ENCODE assay signal across 8 cellular contexts in the genomic region with DNA sequence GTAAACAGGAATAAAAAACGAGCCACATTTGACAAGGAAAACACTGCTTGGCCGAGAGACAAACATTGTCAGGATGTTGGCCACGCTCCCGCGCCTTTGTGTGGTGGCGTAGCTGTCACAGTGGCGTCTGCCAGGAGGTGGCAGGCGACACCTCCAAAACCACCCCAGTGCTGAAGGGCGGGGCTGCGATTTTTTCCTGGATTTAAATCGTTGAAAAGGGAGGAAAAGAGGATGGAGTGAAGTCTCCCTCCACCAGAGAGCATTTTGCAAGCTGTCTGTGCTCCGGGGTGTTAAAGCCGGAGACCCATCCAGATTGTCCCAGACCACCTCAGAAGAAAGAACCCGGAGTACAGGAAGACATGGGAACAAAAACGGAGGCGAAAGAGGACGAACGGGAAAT. TPM values are rescaled to one million over a fixed set of nuclear protein-coding genes. Genes with fewer than 3 reads are reported as not detected.
A peak's percentile ranks its signal among the peaks of the same experiment; 100 is the strongest.
DNase-seq lines count a peak whose midpoint lies in the region; ATAC-seq and TF ChIP-seq lines count a peak whose summit lies in the region.

No MANE protein-coding gene starts in this region.

- ATAC-seq in IMR-90 (ENCODE audit: low read depth) (peak; percentile 18), SK-N-SH treated with all-trans-retinoic acid at 6 μM for 48 hours (peak; percentile 68), GM18867 (IDR thresholded peaks at IDR 0.05; ENCODE audit: unreplicated experiment) (no peak)

- no TSS peak for BruUV-seq in IMR-90 (replicated peaks; lab: Mats Ljungman, UMichigan)

- peaks cover 29% of the 10 kb centered on the region for H4K20me1 ChIP-seq in IMR-90 (ENCODE audit: insufficient read depth, low read length)

- no peaks in the 10 kb centered on the region for H3K9me3 ChIP-seq in IMR-90 (ENCODE audit: control insufficient read depth, insufficient read depth, low read length)

- H2BK15ac ChIP-seq in IMR-90 (ENCODE audit: low read depth, low read length) = no peak overlapping the region

- peaks cover 30% of the 10 kb centered on the region for H3K36me3 Mint-ChIP-seq in brain

- POLR2A ChIA-PET in IMR-90 (lab: Charles Lee; ENCODE audit: unreplicated experiment) = interaction anchor here (0.7 kb wide), 1 partner anchor 9 kb away, joined by 7 read pairs; no protein-coding TSS in a partner anchor

- TF ChIP-seq CTCF in IMR-90 (conservative IDR thresholded peaks at IDR 0.05; ENCODE audit: low read depth, low read length) (peak; percentile 63), brain (conservative IDR thresholded peaks at IDR 0.05) (peak; percentile 93 to 96)

- no peak overlapping the region for H2BK5ac ChIP-seq in IMR-90 (ENCODE audit: low read depth, low read length, poor library complexity, severe bottlenecking)

- peak overlapping the region in 1 of 2 experiments; percentile 23; a peak in 1 of 4 replicates for H4K8ac ChIP-seq in IMR-90 (ENCODE audit: low read depth in 2 of 2, low read length in 2 of 2)

- 0 out of 2 replicates have a peak overlapping the region, but pooled peaks have one; percentile 30 for H2BK20ac ChIP-seq in IMR-90 (ENCODE audit: low read depth, low read length)

- peaks cover 4% of the 10 kb centered on the region; the same call in 1 of the 2 replicates for H3K9me1 ChIP-seq in IMR-90 (ENCODE audit: insufficient read depth, low read length)

- peaks cover 46% of the 10 kb centered on the region for H3K36me3 ChIP-seq in IMR-90 (ENCODE audit: control insufficient read depth, insufficient read depth, low read length)

- no peak overlapping the region for H3K4me3 ChIP-seq in IMR-90 (ENCODE audit: insufficient read depth, low read depth, low read length)

- peaks cover 4 to 21% of the 10 kb centered on the region in 2 experiments; a peak in 3 of 4 replicates for H3K79me1 ChIP-seq in IMR-90 (ENCODE audit: low read depth in 1 of 2, low read length in 2 of 2)

- DNase-seq in COR-L47 (lab: John Stamatoyannopoulos, UW) = peak; percentile 42
- DNase-seq in IMR-90 = peak; percentile 59
- DNase-seq in hepatic stellate cell (ENCODE audit: low spot score) = peak; percentile 90
- peak; percentile 85 for DNase-seq in putamen (ENCODE audit: low spot score)
- no peak for DNase-seq in SKM-1 (lab: John Stamatoyannopoulos, UW; ENCODE audit: unreplicated experiment)

- H3K9me3 Mint-ChIP-seq in brain = no peaks in the 10 kb centered on the region

- peak overlapping the region; percentile 6; the same call in 1 of the 2 replicates for H3K4ac ChIP-seq in IMR-90 (ENCODE audit: low read depth, low read length)

- no peak overlapping the region for H3K56ac ChIP-seq in IMR-90 (ENCODE audit: extremely low read depth, insufficient read depth, low read length)

- CTCF ChIA-PET in IMR-90 (lab: Yijun Ruan, JAX) = interaction anchor here (0.6 to 2.9 kb wide), 4 partner anchors 8 to 186 kb away, joined by 3 to 14 read pairs (median 4); no protein-coding TSS in a partner anchor

- 0 out of 2 replicates have a peak overlapping the region, but pooled peaks have one; percentile 2 for H4K5ac ChIP-seq in IMR-90 (ENCODE audit: low read depth, low read length)

- no peak overlapping the region for H2AK5ac ChIP-seq in IMR-90 (ENCODE audit: low read depth, low read length)

- H4K91ac ChIP-seq in IMR-90 (ENCODE audit: insufficient read depth, low read depth, low read length) = 0 out of 2 replicates have a peak overlapping the region, but pooled peaks have one; percentile 26

- H3K27ac Mint-ChIP-seq in brain = peak overlapping the region; percentile 86 to 98 (median 93)

- WGBS in IMR-90 (ENCODE audit: extremely low coverage in 2 of 2, insufficient read length in 1 of 2), 2 experiments = 42% methylated on average over 6 of the region's 18 CpGs; no CpG with 5 or more reads in 1 of the 2 experiments

- H3K27me3 ChIP-seq in IMR-90 (ENCODE audit: control insufficient read depth, insufficient read depth, low read length) = no peaks in the 10 kb centered on the region

- H3K27me3 Mint-ChIP-seq in brain = no peaks in the 10 kb centered on the region

- peaks cover 43% of the 10 kb centered on the region for H3K4me1 Mint-ChIP-seq in brain

- peak overlapping the region; percentile 27 to 71 (median 69) for H3K4me3 Mint-ChIP-seq in brain

- dilution Hi-C loops in IMR-90 (cut with HindIII; ENCODE audit: low sequenced_read_pairs, unreplicated experiment) = loop anchor here (25.0 kb wide), 1 partner anchor 192 kb away; a partner anchor contains a TSS

- intact Hi-C loops in IMR-90 (cut with micrococcal nuclease) = loop anchor here (1.0 to 10.0 kb wide), 2 partner anchors 110 to 186 kb away; no protein-coding TSS in a partner anchor

- H2AK9ac ChIP-seq in IMR-90 (replicated peaks; ENCODE audit: low read depth, low read length, poor library complexity) = no peak overlapping the region

- TF ChIP-seq RAD21 in IMR-90 (IDR thresholded peaks at IDR 0.05; ENCODE audit: low read length) = peak; percentile 77

- H3K9ac ChIP-seq in IMR-90 (ENCODE audit: low read depth, low read length) = no peak overlapping the region

- 0 out of 2 replicates have a peak overlapping the region, but pooled peaks have one; percentile 1 for H3K4me2 ChIP-seq in IMR-90 (ENCODE audit: low read depth, low read length)

- no peak overlapping the region for H3K18ac ChIP-seq in IMR-90 (ENCODE audit: low read depth, low read length)

- no peak for TF ChIP-seq POLR2A in IMR-90 (IDR thresholded peaks at IDR 0.05; ENCODE audit: low read depth, low read length)

- H3K14ac ChIP-seq in IMR-90 (replicated peaks; ENCODE audit: low read depth, low read length) = 0 out of 2 replicates have a peak overlapping the region, but pooled peaks have one; percentile 10

- peak overlapping the region; percentile 19 for H3K27ac ChIP-seq in IMR-90 (ENCODE audit: insufficient read depth, low read length)

- peak overlapping the region; percentile 28; the same call in 1 of the 2 replicates for H2BK120ac ChIP-seq in IMR-90 (ENCODE audit: low read depth, low read length)

- H3K4me1 ChIP-seq in IMR-90 (ENCODE audit: control insufficient read depth, insufficient read depth, low read length) = peaks cover 12% of the 10 kb centered on the region; the same call in 1 of the 2 replicates

- peak overlapping the region; percentile 27 for H2AFZ ChIP-seq in IMR-90 (replicated peaks; ENCODE audit: low read length, poor library complexity)

- peak overlapping the region; percentile 37; the same call in 1 of the 2 replicates for H3K23ac ChIP-seq in IMR-90 (ENCODE audit: low read depth, low read length)

- in situ Hi-C loops in IMR-90 (cut with MboI; ENCODE audit: low sequenced_read_pairs) = no loop called here

TF ChIP-seq in IMR-90, 13 proteins besides CTCF, POLR2A, EP300 and RAD21:
- TF ChIP-seq, protein P1, sequence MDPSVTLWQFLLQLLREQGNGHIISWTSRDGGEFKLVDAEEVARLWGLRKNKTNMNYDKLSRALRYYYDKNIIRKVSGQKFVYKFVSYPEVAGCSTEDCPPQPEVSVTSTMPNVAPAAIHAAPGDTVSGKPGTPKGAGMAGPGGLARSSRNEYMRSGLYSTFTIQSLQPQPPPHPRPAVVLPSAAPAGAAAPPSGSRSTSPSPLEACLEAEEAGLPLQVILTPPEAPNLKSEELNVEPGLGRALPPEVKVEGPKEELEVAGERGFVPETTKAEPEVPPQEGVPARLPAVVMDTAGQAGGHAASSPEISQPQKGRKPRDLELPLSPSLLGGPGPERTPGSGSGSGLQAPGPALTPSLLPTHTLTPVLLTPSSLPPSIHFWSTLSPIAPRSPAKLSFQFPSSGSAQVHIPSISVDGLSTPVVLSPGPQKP (IDR thresholded peaks at IDR 0.05; ENCODE audit: borderline replicate concordance, low read depth, low read length) = no peak
- TF ChIP-seq SMC3 (IDR thresholded peaks at IDR 0.05; ENCODE audit: low read depth, low read length) (peak; percentile 79), MAZ (IDR thresholded peaks at IDR 0.05; ENCODE audit: borderline replicate concordance, low read depth, low read length) (peak; percentile 47; the same call in 1 of the 2 replicates)

TF ChIP-seq in SK-N-SH treated with all-trans-retinoic acid at 6 μM for 48 hours, 23 proteins besides CTCF, POLR2A, EP300 and RAD21:
- TF ChIP-seq SNAI2 (CRISPR knock-in tag; IDR thresholded peaks at IDR 0.05) (no peak), ARNTL (CRISPR knock-in tag; IDR thresholded peaks at IDR 0.05; ENCODE audit: borderline replicate concordance, low read depth) (no peak), ESRRG (CRISPR knock-in tag; IDR thresholded peaks at IDR 0.05) (no peak), ZNF8 (CRISPR knock-in tag; IDR thresholded peaks at IDR 0.05) (no peak), RARB (CRISPR knock-in tag; IDR thresholded peaks at IDR 0.05) (no peak), TOX (CRISPR knock-in tag; IDR thresholded peaks at IDR 0.05; ENCODE audit: borderline replicate concordance) (no peak), ZFP3 (CRISPR knock-in tag; IDR thresholded peaks at IDR 0.05) (no peak), ZC3H10 (CRISPR knock-in tag; IDR thresholded peaks at IDR 0.05) (no peak)
- TF ChIP-seq, protein P2, sequence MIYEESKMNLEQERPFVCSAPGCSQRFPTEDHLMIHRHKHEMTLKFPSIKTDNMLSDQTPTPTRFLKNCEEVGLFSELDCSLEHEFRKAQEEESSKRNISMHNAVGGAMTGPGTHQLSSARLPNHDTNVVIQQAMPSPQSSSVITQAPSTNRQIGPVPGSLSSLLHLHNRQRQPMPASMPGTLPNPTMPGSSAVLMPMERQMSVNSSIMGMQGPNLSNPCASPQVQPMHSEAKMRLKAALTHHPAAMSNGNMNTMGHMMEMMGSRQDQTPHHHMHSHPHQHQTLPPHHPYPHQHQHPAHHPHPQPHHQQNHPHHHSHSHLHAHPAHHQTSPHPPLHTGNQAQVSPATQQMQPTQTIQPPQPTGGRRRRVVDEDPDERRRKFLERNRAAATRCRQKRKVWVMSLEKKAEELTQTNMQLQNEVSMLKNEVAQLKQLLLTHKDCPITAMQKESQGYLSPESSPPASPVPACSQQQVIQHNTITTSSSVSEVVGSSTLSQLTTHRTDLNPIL (CRISPR knock-in tag; IDR thresholded peaks at IDR 0.05; ENCODE audit: low read depth) = no peak
TF ChIP-seq in SK-N-SH treated with all-trans-retinoic acid at 6 μM for 48 hours: peak in this region for 0.

RNA-seq across cellular contexts. Expression of a gene that starts 12.7 kb away (rescaled TPM):
- 15.2 and 16.1 TPM in 2 replicates for total RNA-seq in IMR-90 (2012; rRNA removed)
- polyA plus RNA-seq in IMR-90 (2012; rRNA removed) = 8.9 and 9.0 TPM in 2 replicates
- polyA plus RNA-seq in IMR-90 (2012; cell fraction: cytosol; rRNA removed) = 8.3 and 10.0 TPM in 2 replicates
- polyA plus RNA-seq in IMR-90 (2012; cell fraction: nucleus; rRNA removed; ENCODE audit: low replicate concordance) = 5.4 and 7.5 TPM in 2 replicates
- 13.9 TPM for polyA plus RNA-seq in brain (ENCODE audit: insufficient read depth, low read depth, low replicate concordance)

RNA-seq across cellular contexts. Expression of a gene that starts 12.8 kb away (rescaled TPM):
- 26.3 and 41.1 TPM in 2 replicates for total RNA-seq in IMR-90 (2012; rRNA removed)
- polyA plus RNA-seq in IMR-90 (2012; rRNA removed) (26.5 and 36.7 TPM in 2 replicates), brain (ENCODE audit: insufficient read depth, low read depth, low replicate concordance) (87.4 TPM)
- 7.9 and 19.3 TPM in 2 replicates for polyA plus RNA-seq in IMR-90 (2012; cell fraction: cytosol; rRNA removed)
- 10.6 and 51.9 TPM in 2 replicates for polyA plus RNA-seq in IMR-90 (2012; cell fraction: nucleus; rRNA removed; ENCODE audit: low replicate concordance)

RNA-seq across cellular contexts. Expression of a gene that starts 42.8 kb away (rescaled TPM):
- 13.9 and 16.5 TPM in 2 replicates for total RNA-seq in IMR-90 (2012; rRNA removed)
- polyA plus RNA-seq in IMR-90 (2012; rRNA removed) (18.3 and 20.4 TPM in 2 replicates), brain (ENCODE audit: insufficient read depth, low read depth, low replicate concordance) (16.1 TPM)
- 13.6 and 16.5 TPM in 2 replicates for polyA plus RNA-seq in IMR-90 (2012; cell fraction: cytosol; rRNA removed)
- polyA plus RNA-seq in IMR-90 (2012; cell fraction: nucleus; rRNA removed; ENCODE audit: low replicate concordance) = 29.9 and 42.3 TPM in 2 replicates
